In the genomic region with DNA sequence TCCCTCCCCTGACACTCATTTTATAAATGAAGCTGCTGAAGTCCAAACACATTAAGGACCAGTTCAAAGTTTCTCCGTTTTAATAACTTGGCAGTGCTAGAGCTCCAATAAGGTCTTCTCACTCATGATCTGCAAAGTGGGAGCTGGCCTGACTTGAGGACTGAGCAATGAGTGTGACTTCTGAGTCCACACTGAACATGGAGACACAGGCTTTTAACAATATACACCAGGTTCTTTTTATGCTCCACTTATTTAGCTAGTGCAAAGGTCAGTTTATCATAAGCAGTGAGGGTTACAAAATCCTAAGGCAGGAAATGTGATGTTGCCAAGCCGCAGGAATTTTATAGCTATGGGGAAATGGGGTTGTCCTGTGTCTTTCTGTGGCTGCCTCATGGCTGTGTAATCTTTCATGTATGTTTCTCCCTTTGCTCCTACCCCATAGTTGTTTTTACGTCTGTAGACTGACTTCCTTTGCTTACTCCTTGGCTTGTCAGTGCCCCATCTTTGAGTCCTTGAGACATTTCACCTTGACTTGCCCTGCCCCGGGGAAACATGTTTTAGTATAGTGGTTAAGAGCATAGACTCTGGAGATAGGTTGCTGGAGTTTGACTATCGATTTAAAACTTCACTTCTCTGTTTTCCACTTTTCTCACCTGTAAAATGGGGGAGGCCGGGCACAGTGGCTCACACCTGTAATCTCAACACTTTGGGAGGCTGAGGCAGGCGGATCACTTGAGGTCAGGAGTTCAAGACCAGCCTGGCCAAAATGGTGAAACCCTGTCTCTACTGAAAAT, we compare ENCODE assay signal across 10 cellular contexts. TPM values are rescaled to one million over a fixed set of nuclear protein-coding genes. Genes with fewer than 3 reads are reported as not detected.
DNase-seq lines count a peak whose midpoint lies in the region; ATAC-seq, FAIRE-seq and TF ChIP-seq lines count a peak whose summit lies in the region.
"Had no signal": no experiment of that assay in that cellular context is flagged by ENCODE, and none has a peak within 500 bp of the region (broad histone marks: within the 10 kb centered on the region; RNA-seq: fewer than 3 reads in every experiment).

No MANE protein-coding gene starts in this region.

- TF ChIP-seq CTCF in AG09309 (IDR thresholded peaks at IDR 0.05; ENCODE audit: control insufficient read depth, insufficient read depth, low read depth, low read length, missing control alignments) = no peak
- TF ChIP-seq CTCF in bronchial epithelial cell (IDR thresholded peaks at IDR 0.05; ENCODE audit: insufficient read depth, low read length, severe bottlenecking) = no peak
- no peak for TF ChIP-seq CTCF in mesothelial cell of epicardium (IDR thresholded peaks at IDR 0.05; ENCODE audit: unreplicated experiment)
- TF ChIP-seq CTCF in MM.1S (IDR thresholded peaks at IDR 0.05; ENCODE audit: low read length) = no peak

- ATAC-seq in GM21825 (IDR thresholded peaks at IDR 0.05; ENCODE audit: unreplicated experiment) (no peak), GM19463 (IDR thresholded peaks at IDR 0.05; ENCODE audit: unreplicated experiment) (no peak)

- no peaks in the 10 kb centered on the region for H3K27me3 ChIP-seq in MG63
- H3K27me3 ChIP-seq in bronchial epithelial cell (ENCODE audit: control insufficient read depth, insufficient read depth, low read length) = no peaks in the 10 kb centered on the region
- H3K27me3 ChIP-seq in MM.1S (replicated peaks; ENCODE audit: insufficient read depth, low read length) = no peaks in the 10 kb centered on the region

- H3K4me2 ChIP-seq in MM.1S (ENCODE audit: low read depth, low read length) = no peak overlapping the region

- no peak for FAIRE-seq in bronchial epithelial cell (lab: Jason Lieb, UNC)

- H3K36me3 ChIP-seq in MG63 (no peaks in the 10 kb centered on the region), bronchial epithelial cell (ENCODE audit: control insufficient read depth, insufficient read depth, low read length) (no peaks in the 10 kb centered on the region), MM.1S (replicated peaks; ENCODE audit: insufficient read depth, low read length) (no peaks in the 10 kb centered on the region)

- peaks cover 19% of the 10 kb centered on the region for H3K4me1 ChIP-seq in MM.1S (ENCODE audit: low read length)

- no peaks in the 10 kb centered on the region for H3K9me3 ChIP-seq in MG63
- H3K9me3 ChIP-seq in MM.1S (replicated peaks; ENCODE audit: insufficient read depth, low read length) = no peaks in the 10 kb centered on the region

- H2AFZ ChIP-seq in MM.1S (ENCODE audit: low read length) = no peak overlapping the region

- H3K4me3 Mint-ChIP-seq in mesothelial cell of epicardium = no peak overlapping the region
- H3K4me3 Mint-ChIP-seq: activated CD8-positive, alpha-beta memory T cell treated with anti-CD3 and anti-CD28 coated beads, Interleukin-2, amount 10 ng/mL, durations not matched to agents 7 days and 5 days had no signal

- H3K4me3 ChIP-seq in AG09309 (ENCODE audit: control insufficient read depth, low read depth, low read length) (no peak overlapping the region), MG63 (no peak overlapping the region), bronchial epithelial cell (ENCODE audit: low read depth, low read length) (no peak overlapping the region), MM.1S (ENCODE audit: low read length) (no peak overlapping the region)

- no peaks in the 10 kb centered on the region for H3K9me2 ChIP-seq in MM.1S (replicated peaks; ENCODE audit: insufficient read depth, low read length)

- H3K27ac Mint-ChIP-seq in mesothelial cell of epicardium = peak overlapping the region; percentile 77
- H3K27ac Mint-ChIP-seq: activated CD8-positive, alpha-beta memory T cell treated with anti-CD3 and anti-CD28 coated beads, Interleukin-2, amount 10 ng/mL, durations not matched to agents 7 days and 5 days had no signal

- peaks cover 9% of the 10 kb centered on the region for H3F3A ChIP-seq in MM.1S (ENCODE audit: insufficient read depth, low read length)

- H3K9ac ChIP-seq in MM.1S (ENCODE audit: low read length) = no peak overlapping the region

- peaks cover 53% of the 10 kb centered on the region for H3K4me1 Mint-ChIP-seq in mesothelial cell of epicardium

- no peaks in the 10 kb centered on the region for H3K79me2 ChIP-seq in MM.1S (ENCODE audit: low read length)

- DNase-seq in AG09309 (ENCODE audit: low read depth) (peak; percentile 83), MG63 (peak; percentile 85), bronchial epithelial cell (ENCODE audit: low read depth) (peak; percentile 96), mesothelial cell of epicardium (ENCODE audit: low spot score in 2 of 2, unreplicated experiment in 2 of 2) (no peak), cardiac septum (ENCODE audit: low spot score) (no peak), MM.1S (no peak)
- DNase-seq: activated CD8-positive, alpha-beta memory T cell treated with anti-CD3 and anti-CD28 coated beads, Interleukin-2, amount 10 ng/mL, durations not matched to agents 7 days and 5 days; DND-41 had no signal

- intact Hi-C loops in cardiac septum (cut with DNase I) = no loop called here

- no peaks in the 10 kb centered on the region for H3K36me3 Mint-ChIP-seq in mesothelial cell of epicardium
- H3K36me3 Mint-ChIP-seq: activated CD8-positive, alpha-beta memory T cell treated with anti-CD3 and anti-CD28 coated beads, Interleukin-2, amount 10 ng/mL, durations not matched to agents 7 days and 5 days had no signal

- no peaks in the 10 kb centered on the region for H4K20me1 ChIP-seq in MM.1S (ENCODE audit: insufficient read depth, low read length)

- no peaks in the 10 kb centered on the region for H3K27me3 Mint-ChIP-seq in mesothelial cell of epicardium (ENCODE audit: low read depth)

- H3K27ac ChIP-seq in MM.1S (ENCODE audit: low read length) = no peak overlapping the region

- H3K9me3 Mint-ChIP-seq in mesothelial cell of epicardium = no peaks in the 10 kb centered on the region

RNA-seq across cellular contexts. Expression of gene MMD, which starts 12.2 kb away (rescaled TPM):
- total RNA-seq in MG63 (2014; rRNA removed; shearing (Covaris generic); ENCODE audit: low replicate concordance) = 6.3 and 6.8 TPM in 2 replicates
- total RNA-seq in bronchial epithelial cell = 6.3 and 8.3 TPM in 2 replicates
- total RNA-seq in mesothelial cell of epicardium = 36.6 to 42.4 TPM (median 37.6 TPM) in 3 replicates
- total RNA-seq in cardiac septum = 12.6 TPM

Comparison
In these comparisons a context has a peak if more than half of its experiments do, and no peak if none do; other contexts are left out.
1. DNase-seq: peak in AG09309 (single experiment), MG63 (single experiment) and bronchial epithelial cell (single experiment); none in mesothelial cell of epicardium (0 of 2), cardiac septum (single experiment) and MM.1S (single experiment).